10 cellular contexts compared by ENCODE assay signal in the genomic region with DNA sequence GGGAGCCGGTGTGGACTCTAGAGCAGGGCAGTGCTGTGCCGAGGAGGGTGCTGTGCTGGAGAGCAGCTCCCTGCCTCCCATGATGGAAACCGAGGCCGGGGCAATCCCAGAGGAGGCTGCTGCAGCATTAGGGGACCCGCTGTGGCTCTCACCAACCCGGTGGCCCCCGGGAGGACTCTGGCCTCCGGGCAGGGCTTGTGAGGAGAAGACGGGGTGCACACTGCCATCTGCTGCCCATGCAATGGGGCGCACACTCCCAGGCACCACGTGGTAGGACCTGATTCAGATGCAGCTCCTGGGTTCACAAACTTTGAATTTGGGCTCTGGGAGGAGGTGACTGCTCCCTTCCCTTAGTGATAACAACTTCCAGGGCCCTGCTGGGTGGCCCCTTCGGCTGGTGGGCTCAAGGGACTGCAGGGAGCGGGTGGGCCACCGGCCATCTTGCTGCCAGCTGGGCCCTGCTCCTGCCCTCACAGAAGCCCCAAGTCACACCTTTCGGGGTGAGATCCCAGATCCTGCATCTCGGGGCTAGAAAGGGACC.
DNase-seq lines count a peak whose midpoint lies in the region; ATAC-seq, FAIRE-seq and TF ChIP-seq lines count a peak whose summit lies in the region.
"Had no signal": no experiment of that assay in that cellular context is flagged by ENCODE, and none has a peak within 500 bp of the region (broad histone marks: within the 10 kb centered on the region; RNA-seq: fewer than 3 reads in every experiment).

No MANE protein-coding gene starts in this region.

- H3K9me3 ChIP-seq in right atrium auricular region (peaks cover 0 to 3% of the 10 kb centered on the region in 2 donors), heart left ventricle (peaks cover 0 to 6% (median 0%) of the 10 kb centered on the region in 12 donors)

- TF ChIP-seq POLR2A in heart left ventricle (IDR thresholded peaks at IDR 0.05), result no peak

- H3K27ac ChIP-seq in right atrium auricular region (no peak overlapping the region), heart left ventricle (no peak overlapping the region)

- WGBS in heart left ventricle, 4 donors, result 65 to 73% (median 69%) methylated on average over 7 to 16 of the region's 16 CpGs

- FAIRE-seq in urothelium cell line (lab: Jason Lieb, UNC), result no peak

- no peak for ATAC-seq in Right ventricle myocardium superior (ENCODE audit: poor library complexity)
- ATAC-seq in SK-N-SH treated with all-trans-retinoic acid at 6 μM for 48 hours, result peak; percentile 60
- ATAC-seq in heart left ventricle, result no peak
- ATAC-seq in GM21423 (IDR thresholded peaks at IDR 0.05; ENCODE audit: unreplicated experiment), result no peak
- ATAC-seq: T-helper 17 cell had no signal

- H3K4me1 ChIP-seq in right atrium auricular region (peaks cover 0 to 21% of the 10 kb centered on the region in 2 donors), heart left ventricle (peaks cover 3 to 38% (median 19%) of the 10 kb centered on the region in 12 donors)

- no peak overlapping the region for H3K4me3 ChIP-seq in right atrium auricular region
- H3K4me3 ChIP-seq in heart left ventricle, result no peak overlapping the region

- intact Hi-C loops in Right ventricle myocardium superior (cut with DNase I), result no loop called here
- intact Hi-C loops in heart left ventricle (cut with DNase I), result loop anchor here in 2 of 10 donors (5.0 to 10.0 kb wide), 2 partner anchors 162 to 226 kb away; partner anchors contain the start of gene ANO1 (in 1 of the 2)

- TF ChIP-seq CTCF in right atrium auricular region (IDR thresholded peaks at IDR 0.05) (no peak), heart left ventricle (IDR thresholded peaks at IDR 0.05) (peak in 4 of 12 donors; percentile 15 to 26 (median 23))

- H3K36me3 ChIP-seq in right atrium auricular region, result no peaks in the 10 kb centered on the region
- H3K36me3 ChIP-seq in heart left ventricle, result no peaks in the 10 kb centered on the region

- no peaks in the 10 kb centered on the region for H3K27me3 ChIP-seq in right atrium auricular region
- peaks cover 0 to 24% (median 4%) of the 10 kb centered on the region in 9 donors for H3K27me3 ChIP-seq in heart left ventricle

- DNase-seq in Right ventricle myocardium superior (peak; percentile 38), right atrium auricular region (ENCODE audit: low spot score) (no peak), heart left ventricle (peak in 3 of 5 donors; percentile 14 to 27 (median 19)), urothelium cell line (ENCODE audit: low spot score) (peak; percentile 35), hippocampal formation (lab: John Stamatoyannopoulos, UW) (no peak), OCI-M2 (lab: John Stamatoyannopoulos, UW; ENCODE audit: unreplicated experiment) (no peak)
- DNase-seq: substantia nigra had no signal

TF ChIP-seq in SK-N-SH treated with all-trans-retinoic acid at 6 μM for 48 hours, 23 proteins besides CTCF, POLR2A, EP300 and RAD21:
- TF ChIP-seq ZC3H10 (CRISPR knock-in tag; IDR thresholded peaks at IDR 0.05) (no peak), OSR1 (CRISPR knock-in tag; IDR thresholded peaks at IDR 0.05) (no peak), CSDC2 (CRISPR knock-in tag; IDR thresholded peaks at IDR 0.05) (no peak), BACH2 (CRISPR knock-in tag; IDR thresholded peaks at IDR 0.05; ENCODE audit: borderline replicate concordance) (no peak), ESRRG (CRISPR knock-in tag; IDR thresholded peaks at IDR 0.05) (no peak), RARB (CRISPR knock-in tag; IDR thresholded peaks at IDR 0.05) (no peak), ZFP3 (CRISPR knock-in tag; IDR thresholded peaks at IDR 0.05) (no peak)
- TF ChIP-seq, protein P1, sequence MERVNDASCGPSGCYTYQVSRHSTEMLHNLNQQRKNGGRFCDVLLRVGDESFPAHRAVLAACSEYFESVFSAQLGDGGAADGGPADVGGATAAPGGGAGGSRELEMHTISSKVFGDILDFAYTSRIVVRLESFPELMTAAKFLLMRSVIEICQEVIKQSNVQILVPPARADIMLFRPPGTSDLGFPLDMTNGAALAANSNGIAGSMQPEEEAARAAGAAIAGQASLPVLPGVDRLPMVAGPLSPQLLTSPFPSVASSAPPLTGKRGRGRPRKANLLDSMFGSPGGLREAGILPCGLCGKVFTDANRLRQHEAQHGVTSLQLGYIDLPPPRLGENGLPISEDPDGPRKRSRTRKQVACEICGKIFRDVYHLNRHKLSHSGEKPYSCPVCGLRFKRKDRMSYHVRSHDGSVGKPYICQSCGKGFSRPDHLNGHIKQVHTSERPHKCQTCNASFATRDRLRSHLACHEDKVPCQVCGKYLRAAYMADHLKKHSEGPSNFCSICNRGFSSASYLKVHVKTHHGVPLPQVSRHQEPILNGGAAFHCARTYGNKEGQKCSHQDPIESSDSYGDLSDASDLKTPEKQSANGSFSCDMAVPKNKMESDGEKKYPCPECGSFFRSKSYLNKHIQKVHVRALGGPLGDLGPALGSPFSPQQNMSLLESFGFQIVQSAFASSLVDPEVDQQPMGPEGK (CRISPR knock-in tag; IDR thresholded peaks at IDR 0.05; ENCODE audit: borderline replicate concordance), result no peak

Comparison
In these comparisons a context has a peak if more than half of its experiments do, and no peak if none do; other contexts are left out.
1. DNase-seq: peak in Right ventricle myocardium superior (single experiment), heart left ventricle (3 of 5) and urothelium cell line (single experiment); none in right atrium auricular region (single experiment), hippocampal formation (0 of 2) and OCI-M2 (single experiment).